16 cellular contexts compared by ENCODE assay signal in genomic region chrX:46599051-46599560, GRCh38.
"Had no signal": no experiment of that assay in that cellular context is flagged by ENCODE, and none has a peak within 500 bp of the region (broad histone marks: within the 10 kb centered on the region; RNA-seq: fewer than 3 reads in every experiment).

No MANE protein-coding gene starts in this region.

- H3K27me3 Mint-ChIP-seq: activated naive CD8-positive, alpha-beta T cell treated with anti-CD3 and anti-CD28 coated beads, Interleukin-2, amount 10 ng/mL, durations not matched to agents 7 days and 5 days had no signal

- H3K4me1 ChIP-seq: upper lobe of right lung had no signal

- H3K4me1 Mint-ChIP-seq: activated naive CD8-positive, alpha-beta T cell treated with anti-CD3 and anti-CD28 coated beads, Interleukin-2, amount 10 ng/mL, durations not matched to agents 7 days and 5 days had no signal

- H3K4me3 Mint-ChIP-seq: activated naive CD8-positive, alpha-beta T cell treated with anti-CD3 and anti-CD28 coated beads, Interleukin-2, amount 10 ng/mL, durations not matched to agents 7 days and 5 days; activated T-helper 1 cell treated with anti-CD3 and anti-CD28 coated beads, Interleukin-12 subunit alpha, Interleukin-12 subunit beta, Interleukin-2, Interleukin-4 antibody, amounts not matched to agents 30 ng/mL and 10 ng/mL and 1 ng/mL, durations not matched to agents 14 hours and 24 hours and 36 hours; nephron progenitor cell had no signal

- H3K36me3 Mint-ChIP-seq: activated naive CD8-positive, alpha-beta T cell treated with anti-CD3 and anti-CD28 coated beads, Interleukin-2, amount 10 ng/mL, durations not matched to agents 7 days and 5 days had no signal

- H3K4me3 ChIP-seq: right lobe of liver, thoracic aorta, upper lobe of right lung had no signal

- H3K27ac Mint-ChIP-seq: activated naive CD8-positive, alpha-beta T cell treated with anti-CD3 and anti-CD28 coated beads, Interleukin-2, amount 10 ng/mL, durations not matched to agents 7 days and 5 days; activated T-helper 1 cell treated with anti-CD3 and anti-CD28 coated beads, Interleukin-12 subunit alpha, Interleukin-12 subunit beta, Interleukin-2, Interleukin-4 antibody, amounts not matched to agents 30 ng/mL and 10 ng/mL and 1 ng/mL, durations not matched to agents 14 hours and 24 hours and 36 hours; nephron progenitor cell had no signal

- DNase-seq: activated naive CD4-positive, alpha-beta T cell; activated naive CD8-positive, alpha-beta T cell treated with anti-CD3 and anti-CD28 coated beads, Interleukin-2, amount 10 ng/mL, durations not matched to agents 7 days and 5 days; anterior cingulate cortex; brain microvascular endothelial cell; cerebellar nuclear complex; effector CD8-positive, alpha-beta T cell; hippocampal formation; kidney glomerular epithelial cell; nephron progenitor cell; occipital lobe; right lobe of liver; stimulated activated CD4-positive, alpha-beta T cell treated with anti-CD3 and anti-CD28 coated beads, Interleukin-1b, Interleukin-23, amount 100 ng/mL, for 48 hours; upper lobe of right lung had no signal

- H3K9me3 ChIP-seq: right lobe of liver, thoracic aorta, upper lobe of right lung had no signal

- H3K27ac ChIP-seq: brain microvascular endothelial cell, right lobe of liver, thoracic aorta, upper lobe of right lung had no signal

- H3K9me3 Mint-ChIP-seq: activated naive CD8-positive, alpha-beta T cell treated with anti-CD3 and anti-CD28 coated beads, Interleukin-2, amount 10 ng/mL, durations not matched to agents 7 days and 5 days; activated T-helper 1 cell treated with anti-CD3 and anti-CD28 coated beads, Interleukin-12 subunit alpha, Interleukin-12 subunit beta, Interleukin-2, Interleukin-4 antibody, amounts not matched to agents 30 ng/mL and 10 ng/mL and 1 ng/mL, durations not matched to agents 14 hours and 24 hours and 36 hours had no signal

- H3K27me3 ChIP-seq: brain microvascular endothelial cell, right lobe of liver, upper lobe of right lung had no signal

- H3K36me3 ChIP-seq: brain microvascular endothelial cell, right lobe of liver, thoracic aorta, upper lobe of right lung had no signal

- ATAC-seq: activated CD4-positive, CD25-positive, alpha-beta regulatory T cell treated with anti-CD3 and anti-CD28 coated beads, Interleukin-2, amount 50 U/mL, for 24 hours; upper lobe of right lung had no signal
